In the genomic region with DNA sequence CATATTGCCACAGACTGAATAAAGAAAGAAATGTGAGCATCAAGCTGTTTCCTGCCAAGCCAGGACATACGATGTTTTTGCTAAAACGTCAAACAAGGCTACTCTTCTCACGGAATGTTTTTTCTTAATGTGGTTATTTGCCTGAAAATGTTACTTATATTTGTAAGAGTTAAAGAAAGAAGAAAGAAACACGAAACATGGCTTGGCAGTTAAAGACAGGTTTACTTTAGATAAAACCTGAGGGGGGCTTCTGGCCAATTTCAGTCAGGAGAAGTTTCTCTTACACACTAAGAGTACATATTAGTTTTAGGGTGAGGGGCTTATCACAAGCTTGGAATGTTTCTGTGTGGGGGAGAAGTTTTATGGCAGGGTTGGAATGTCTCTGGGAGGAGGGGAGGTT, we compare ENCODE assay signal across 1 cellular context.
TF ChIP-seq lines count a peak whose summit lies in the region.

No MANE protein-coding gene starts in this region.

TF ChIP-seq in GM23338, 12 proteins besides CTCF, POLR2A, EP300 and RAD21 (continued from another document):
- TF ChIP-seq, protein P1, sequence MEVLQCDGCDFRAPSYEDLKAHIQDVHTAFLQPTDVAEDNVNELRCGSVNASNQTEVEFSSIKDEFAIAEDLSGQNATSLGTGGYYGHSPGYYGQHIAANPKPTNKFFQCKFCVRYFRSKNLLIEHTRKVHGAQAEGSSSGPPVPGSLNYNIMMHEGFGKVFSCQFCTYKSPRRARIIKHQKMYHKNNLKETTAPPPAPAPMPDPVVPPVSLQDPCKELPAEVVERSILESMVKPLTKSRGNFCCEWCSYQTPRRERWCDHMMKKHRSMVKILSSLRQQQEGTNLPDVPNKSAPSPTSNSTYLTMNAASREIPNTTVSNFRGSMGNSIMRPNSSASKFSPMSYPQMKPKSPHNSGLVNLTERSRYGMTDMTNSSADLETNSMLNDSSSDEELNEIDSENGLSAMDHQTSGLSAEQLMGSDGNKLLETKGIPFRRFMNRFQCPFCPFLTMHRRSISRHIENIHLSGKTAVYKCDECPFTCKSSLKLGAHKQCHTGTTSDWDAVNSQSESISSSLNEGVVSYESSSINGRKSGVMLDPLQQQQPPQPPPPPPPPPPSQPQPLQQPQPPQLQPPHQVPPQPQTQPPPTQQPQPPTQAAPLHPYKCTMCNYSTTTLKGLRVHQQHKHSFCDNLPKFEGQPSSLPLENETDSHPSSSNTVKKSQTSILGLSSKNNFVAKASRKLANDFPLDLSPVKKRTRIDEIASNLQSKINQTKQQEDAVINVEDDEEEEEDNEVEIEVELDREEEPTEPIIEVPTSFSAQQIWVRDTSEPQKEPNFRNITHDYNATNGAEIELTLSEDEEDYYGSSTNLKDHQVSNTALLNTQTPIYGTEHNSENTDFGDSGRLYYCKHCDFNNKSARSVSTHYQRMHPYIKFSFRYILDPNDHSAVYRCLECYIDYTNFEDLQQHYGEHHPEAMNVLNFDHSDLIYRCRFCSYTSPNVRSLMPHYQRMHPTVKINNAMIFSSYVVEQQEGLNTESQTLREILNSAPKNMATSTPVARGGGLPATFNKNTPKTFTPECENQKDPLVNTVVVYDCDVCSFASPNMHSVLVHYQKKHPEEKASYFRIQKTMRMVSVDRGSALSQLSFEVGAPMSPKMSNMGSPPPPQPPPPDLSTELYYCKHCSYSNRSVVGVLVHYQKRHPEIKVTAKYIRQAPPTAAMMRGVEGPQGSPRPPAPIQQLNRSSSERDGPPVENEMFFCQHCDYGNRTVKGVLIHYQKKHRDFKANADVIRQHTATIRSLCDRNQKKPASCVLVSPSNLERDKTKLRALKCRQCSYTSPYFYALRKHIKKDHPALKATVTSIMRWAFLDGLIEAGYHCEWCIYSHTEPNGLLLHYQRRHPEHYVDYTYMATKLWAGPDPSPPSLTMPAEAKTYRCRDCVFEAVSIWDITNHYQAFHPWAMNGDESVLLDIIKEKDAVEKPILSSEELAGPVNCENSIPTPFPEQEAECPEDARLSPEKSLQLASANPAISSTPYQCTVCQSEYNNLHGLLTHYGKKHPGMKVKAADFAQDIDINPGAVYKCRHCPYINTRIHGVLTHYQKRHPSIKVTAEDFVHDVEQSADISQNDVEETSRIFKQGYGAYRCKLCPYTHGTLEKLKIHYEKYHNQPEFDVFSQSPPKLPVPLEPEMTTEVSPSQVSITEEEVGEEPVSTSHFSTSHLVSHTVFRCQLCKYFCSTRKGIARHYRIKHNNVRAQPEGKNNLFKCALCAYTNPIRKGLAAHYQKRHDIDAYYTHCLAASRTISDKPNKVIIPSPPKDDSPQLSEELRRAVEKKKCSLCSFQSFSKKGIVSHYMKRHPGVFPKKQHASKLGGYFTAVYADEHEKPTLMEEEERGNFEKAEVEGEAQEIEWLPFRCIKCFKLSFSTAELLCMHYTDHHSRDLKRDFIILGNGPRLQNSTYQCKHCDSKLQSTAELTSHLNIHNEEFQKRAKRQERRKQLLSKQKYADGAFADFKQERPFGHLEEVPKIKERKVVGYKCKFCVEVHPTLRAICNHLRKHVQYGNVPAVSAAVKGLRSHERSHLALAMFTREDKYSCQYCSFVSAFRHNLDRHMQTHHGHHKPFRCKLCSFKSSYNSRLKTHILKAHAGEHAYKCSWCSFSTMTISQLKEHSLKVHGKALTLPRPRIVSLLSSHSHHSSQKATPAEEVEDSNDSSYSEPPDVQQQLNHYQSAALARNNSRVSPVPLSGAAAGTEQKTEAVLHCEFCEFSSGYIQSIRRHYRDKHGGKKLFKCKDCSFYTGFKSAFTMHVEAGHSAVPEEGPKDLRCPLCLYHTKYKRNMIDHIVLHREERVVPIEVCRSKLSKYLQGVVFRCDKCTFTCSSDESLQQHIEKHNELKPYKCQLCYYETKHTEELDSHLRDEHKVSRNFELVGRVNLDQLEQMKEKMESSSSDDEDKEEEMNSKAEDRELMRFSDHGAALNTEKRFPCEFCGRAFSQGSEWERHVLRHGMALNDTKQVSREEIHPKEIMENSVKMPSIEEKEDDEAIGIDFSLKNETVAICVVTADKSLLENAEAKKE (CRISPR knock-in tag; IDR thresholded peaks at IDR 0.05), result no peak
- no peak for TF ChIP-seq ZNF331 (CRISPR knock-in tag; IDR thresholded peaks at IDR 0.05; ENCODE audit: low read depth)
- TF ChIP-seq ZNF114 (CRISPR knock-in tag; IDR thresholded peaks at IDR 0.05), result no peak
- TF ChIP-seq EZH2 (IDR thresholded peaks at IDR 0.05; ENCODE audit: low read depth, unreplicated experiment), result no peak
- TF ChIP-seq, protein P2, sequence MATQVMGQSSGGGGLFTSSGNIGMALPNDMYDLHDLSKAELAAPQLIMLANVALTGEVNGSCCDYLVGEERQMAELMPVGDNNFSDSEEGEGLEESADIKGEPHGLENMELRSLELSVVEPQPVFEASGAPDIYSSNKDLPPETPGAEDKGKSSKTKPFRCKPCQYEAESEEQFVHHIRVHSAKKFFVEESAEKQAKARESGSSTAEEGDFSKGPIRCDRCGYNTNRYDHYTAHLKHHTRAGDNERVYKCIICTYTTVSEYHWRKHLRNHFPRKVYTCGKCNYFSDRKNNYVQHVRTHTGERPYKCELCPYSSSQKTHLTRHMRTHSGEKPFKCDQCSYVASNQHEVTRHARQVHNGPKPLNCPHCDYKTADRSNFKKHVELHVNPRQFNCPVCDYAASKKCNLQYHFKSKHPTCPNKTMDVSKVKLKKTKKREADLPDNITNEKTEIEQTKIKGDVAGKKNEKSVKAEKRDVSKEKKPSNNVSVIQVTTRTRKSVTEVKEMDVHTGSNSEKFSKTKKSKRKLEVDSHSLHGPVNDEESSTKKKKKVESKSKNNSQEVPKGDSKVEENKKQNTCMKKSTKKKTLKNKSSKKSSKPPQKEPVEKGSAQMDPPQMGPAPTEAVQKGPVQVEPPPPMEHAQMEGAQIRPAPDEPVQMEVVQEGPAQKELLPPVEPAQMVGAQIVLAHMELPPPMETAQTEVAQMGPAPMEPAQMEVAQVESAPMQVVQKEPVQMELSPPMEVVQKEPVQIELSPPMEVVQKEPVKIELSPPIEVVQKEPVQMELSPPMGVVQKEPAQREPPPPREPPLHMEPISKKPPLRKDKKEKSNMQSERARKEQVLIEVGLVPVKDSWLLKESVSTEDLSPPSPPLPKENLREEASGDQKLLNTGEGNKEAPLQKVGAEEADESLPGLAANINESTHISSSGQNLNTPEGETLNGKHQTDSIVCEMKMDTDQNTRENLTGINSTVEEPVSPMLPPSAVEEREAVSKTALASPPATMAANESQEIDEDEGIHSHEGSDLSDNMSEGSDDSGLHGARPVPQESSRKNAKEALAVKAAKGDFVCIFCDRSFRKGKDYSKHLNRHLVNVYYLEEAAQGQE (IDR thresholded peaks at IDR 0.05; ENCODE audit: unreplicated experiment), result no peak
- TF ChIP-seq, protein P3, sequence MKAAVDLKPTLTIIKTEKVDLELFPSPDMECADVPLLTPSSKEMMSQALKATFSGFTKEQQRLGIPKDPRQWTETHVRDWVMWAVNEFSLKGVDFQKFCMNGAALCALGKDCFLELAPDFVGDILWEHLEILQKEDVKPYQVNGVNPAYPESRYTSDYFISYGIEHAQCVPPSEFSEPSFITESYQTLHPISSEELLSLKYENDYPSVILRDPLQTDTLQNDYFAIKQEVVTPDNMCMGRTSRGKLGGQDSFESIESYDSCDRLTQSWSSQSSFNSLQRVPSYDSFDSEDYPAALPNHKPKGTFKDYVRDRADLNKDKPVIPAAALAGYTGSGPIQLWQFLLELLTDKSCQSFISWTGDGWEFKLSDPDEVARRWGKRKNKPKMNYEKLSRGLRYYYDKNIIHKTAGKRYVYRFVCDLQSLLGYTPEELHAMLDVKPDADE (IDR thresholded peaks at IDR 0.05), result no peak
